In genomic region chr4:83455300-83456183, GRCh38 we compare ENCODE assay signal across 1 cellular context.
A peak's percentile ranks its signal among the peaks of the same experiment; 100 is the strongest.
TF ChIP-seq lines count a peak whose summit lies in the region.

HELQ (minus strand) TSS chr4:83455823; CDS start chr4:83455693, 130 bp downstream.
MRPS18C (plus strand) TSS chr4:83456058; CDS start chr4:83456078, 20 bp downstream.

TF ChIP-seq in HepG2, 621 proteins besides CTCF, POLR2A, EP300 and RAD21 (continued from another document and continues in another):
- TF ChIP-seq DMTF1 (CRISPR knock-in tag; IDR thresholded peaks at IDR 0.05) (0 out of 2 replicates have a peak, but pooled peaks have one; percentile 59), ZNF891 (CRISPR knock-in tag; IDR thresholded peaks at IDR 0.05) (peak; percentile 84), ATF4 (CRISPR knock-in tag; IDR thresholded peaks at IDR 0.05) (peak in 1 of 2 experiments; percentile 17; a peak in 1 of 4 replicates), SPEN (CRISPR knock-in tag; IDR thresholded peaks at IDR 0.05; ENCODE audit: low read depth) (peak; percentile 96), RFXANK (CRISPR knock-in tag; IDR thresholded peaks at IDR 0.05) (peak; percentile 71), HNF1B (CRISPR knock-in tag; IDR thresholded peaks at IDR 0.05) (peak; percentile 90), FOXK1 (CRISPR knock-in tag; IDR thresholded peaks at IDR 0.05; ENCODE audit: borderline replicate concordance, low read depth) (peak; percentile 94; the same call in 1 of the 2 replicates), HOXA7 (CRISPR knock-in tag; IDR thresholded peaks at IDR 0.05) (no peak), RORA (CRISPR knock-in tag; IDR thresholded peaks at IDR 0.05) (no peak), ZBTB26 (CRISPR knock-in tag; IDR thresholded peaks at IDR 0.05; ENCODE audit: borderline replicate concordance) (peak; percentile 52), MAZ (IDR thresholded peaks at IDR 0.05; ENCODE audit: borderline replicate concordance, low read depth, low read length) (no peak; the same call in 1 of the 2 replicates), MAZ (CRISPR knock-in tag; IDR thresholded peaks at IDR 0.05; ENCODE audit: low read depth) (peak; percentile 71), CENPBD1 (CRISPR knock-in tag; IDR thresholded peaks at IDR 0.05; ENCODE audit: borderline replicate concordance, low read depth) (no peak), ZXDC (CRISPR knock-in tag; IDR thresholded peaks at IDR 0.05) (peak; percentile 87; the same call in 1 of the 2 replicates), ZNF800 (CRISPR knock-in tag; IDR thresholded peaks at IDR 0.05) (peak; percentile 88), POGZ (CRISPR knock-in tag; IDR thresholded peaks at IDR 0.05) (peak; percentile 99), AFF4 (CRISPR knock-in tag; IDR thresholded peaks at IDR 0.05) (peak; percentile 63; the same call in 1 of the 2 replicates), SKIL (CRISPR knock-in tag; IDR thresholded peaks at IDR 0.05; ENCODE audit: borderline replicate concordance) (no peak), ZFP62 (CRISPR knock-in tag; IDR thresholded peaks at IDR 0.05) (no peak), ZNF570 (CRISPR knock-in tag; IDR thresholded peaks at IDR 0.05; ENCODE audit: borderline replicate concordance) (no peak), JUN (CRISPR knock-in tag; IDR thresholded peaks at IDR 0.05) (peak; percentile 26; the same call in 1 of the 2 replicates), ELF3 (CRISPR knock-in tag; IDR thresholded peaks at IDR 0.05) (peak; percentile 90), ZNF557 (CRISPR knock-in tag; IDR thresholded peaks at IDR 0.05) (peak; percentile 72; the same call in 1 of the 2 replicates), MNT (IDR thresholded peaks at IDR 0.05) (peak; percentile 70), ZNF567 (CRISPR knock-in tag; IDR thresholded peaks at IDR 0.05; ENCODE audit: borderline replicate concordance) (peak; percentile 69; the same call in 1 of the 2 replicates), REST (IDR thresholded peaks at IDR 0.05; ENCODE audit: borderline replicate concordance in 1 of 2, low read depth in 1 of 2, low read length in 2 of 2) (peak in 1 of 2 experiments; percentile 69; a peak in 1 of 4 replicates), CHD2 (IDR thresholded peaks at IDR 0.05; ENCODE audit: low read depth, low read length) (peak; percentile 96)
